In genomic region chr10:5343979-5344378, GRCh38 we compare ENCODE assay signal across 31 cellular contexts. TPM values are rescaled to one million over a fixed set of nuclear protein-coding genes. Genes with fewer than 3 reads are reported as not detected.
"Had no signal": no experiment of that assay in that cellular context is flagged by ENCODE, and none has a peak within 500 bp of the region (broad histone marks: within the 10 kb centered on the region; RNA-seq: fewer than 3 reads in every experiment).

No MANE protein-coding gene starts in this region.

- H3K36me3 ChIP-seq: esophagus muscularis mucosa, gastroesophageal sphincter, heart left ventricle, left lung, prostate gland, right atrium auricular region, stomach, tibial artery, upper lobe of left lung had no signal

- H3K4me1 ChIP-seq: esophagus muscularis mucosa, gastroesophageal sphincter, heart left ventricle, left lung, prostate gland, right atrium auricular region, stomach, tibial artery, upper lobe of left lung had no signal

- H3K4me3 ChIP-seq: esophagus muscularis mucosa, gastroesophageal sphincter, heart left ventricle, hepatocyte, left lung, mucosa of descending colon, prostate gland, right atrium auricular region, stomach, tibial artery, upper lobe of left lung had no signal

- H3K27me3 ChIP-seq: gastroesophageal sphincter, heart left ventricle, hepatocyte, left lung, right atrium auricular region, stomach, tibial artery, upper lobe of left lung had no signal

- H2AFZ ChIP-seq: hepatocyte had no signal

- H3K4me2 ChIP-seq: hepatocyte had no signal

- H3K9me3 ChIP-seq: esophagus muscularis mucosa, gastroesophageal sphincter, heart left ventricle, left lung, mucosa of descending colon, prostate gland, right atrium auricular region, stomach, tibial artery, upper lobe of left lung had no signal

- H3K79me2 ChIP-seq: hepatocyte had no signal

- H3K27ac ChIP-seq: esophagus muscularis mucosa, gastroesophageal sphincter, heart left ventricle, hepatocyte, left lung, prostate gland, right atrium auricular region, stomach, tibial artery, upper lobe of left lung had no signal

- DNase-seq: effector memory CD4-positive, alpha-beta T cell; foreskin fibroblast; heart left ventricle; left cardiac atrium; left lung; nephron progenitor cell; nucleus accumbens; stimulated activated CD4-positive, alpha-beta T cell treated with anti-CD3 and anti-CD28 coated beads, Interleukin-2, amount 100 ng/mL, for 24 hours; stimulated activated CD4-positive, alpha-beta T cell treated with anti-CD3 and anti-CD28 coated beads, Interleukin-4, amount 100 ng/mL, for 24 hours; stimulated activated naive CD4-positive, alpha-beta T cell treated with Interleukin-2 at 50 U/mL for 16 hours; stomach; tibial artery; upper lobe of left lung had no signal

RNA-seq across cellular contexts. Expression of gene UCN3, which starts 20.8 kb away (rescaled TPM):
- total RNA-seq: endothelial cell of umbilical vein; epithelial cell of proximal tubule; esophagus muscularis mucosa; gastroesophageal sphincter; heart left ventricle; hepatocyte; kidney epithelial cell; left cardiac atrium; lower leg skin; lung microvascular endothelial cell; mesothelial cell of epicardium; naive thymus-derived CD4-positive, alpha-beta T cell; osteocyte; prostate gland; right atrium auricular region; sciatic nerve; skeletal muscle tissue; subcutaneous adipose tissue; temporal lobe had no signal
- polyA plus RNA-seq: endothelial cell of umbilical vein; heart left ventricle; hepatocyte; naive thymus-derived CD4-positive, alpha-beta T cell had no signal
